Comparison of ENCODE assay signal across 9 cellular contexts in genomic region chr20:35663813-35664543, GRCh38. TPM values are rescaled to one million over a fixed set of nuclear protein-coding genes. Genes with fewer than 3 reads are reported as not detected.
DNase-seq lines count a peak whose midpoint lies in the region; ATAC-seq, FAIRE-seq and TF ChIP-seq lines count a peak whose summit lies in the region.
"Had no signal": no experiment of that assay in that cellular context is flagged by ENCODE, and none has a peak within 500 bp of the region (broad histone marks: within the 10 kb centered on the region; RNA-seq: fewer than 3 reads in every experiment).

No MANE protein-coding gene starts in this region.

- peaks cover 8% of the 10 kb centered on the region for H3K36me3 ChIP-seq in suprapubic skin

- H3K27ac Mint-ChIP-seq in activated T-helper 1 cell treated with anti-CD3 and anti-CD28 coated beads, Interleukin-12 subunit alpha, Interleukin-12 subunit beta, Interleukin-2, Interleukin-4 antibody, amounts not matched to agents 30 ng/mL and 10 ng/mL and 1 ng/mL, durations not matched to agents 14 hours and 24 hours and 36 hours = peak overlapping the region; percentile 99

- no peak for TF ChIP-seq CTCF in fibroblast of mammary gland (conservative IDR thresholded peaks at IDR 0.05; ENCODE audit: control insufficient read depth, insufficient read depth, low read depth, low read length)
- no peak for TF ChIP-seq CTCF in suprapubic skin (IDR thresholded peaks at IDR 0.05)

- peak; percentile 75 for FAIRE-seq in GM19239 (lab: Jason Lieb, UNC)
- FAIRE-seq: colon had no signal

- H3K4me1 Mint-ChIP-seq in activated T-helper 1 cell treated with anti-CD3 and anti-CD28 coated beads, Interleukin-12 subunit alpha, Interleukin-12 subunit beta, Interleukin-2, Interleukin-4 antibody, amounts not matched to agents 30 ng/mL and 10 ng/mL and 1 ng/mL, durations not matched to agents 14 hours and 24 hours and 36 hours (ENCODE audit: low read depth) = peaks cover 55% of the 10 kb centered on the region

- H3K36me3 Mint-ChIP-seq in activated T-helper 1 cell treated with anti-CD3 and anti-CD28 coated beads, Interleukin-12 subunit alpha, Interleukin-12 subunit beta, Interleukin-2, Interleukin-4 antibody, amounts not matched to agents 30 ng/mL and 10 ng/mL and 1 ng/mL, durations not matched to agents 14 hours and 24 hours and 36 hours (ENCODE audit: low read depth) = peaks cover 22% of the 10 kb centered on the region

- peak; percentile 40 for ATAC-seq in HG03432 (IDR thresholded peaks at IDR 0.05; ENCODE audit: unreplicated experiment)

- H3K4me3 ChIP-seq in fibroblast of mammary gland (ENCODE audit: control insufficient read depth, low read depth, low read length) (peak overlapping the region; percentile 68), suprapubic skin (peak overlapping the region; percentile 93)

- TF ChIP-seq POLR2A in suprapubic skin (IDR thresholded peaks at IDR 0.05) = no peak

- no peaks in the 10 kb centered on the region for H3K9me3 ChIP-seq in suprapubic skin

- intact Hi-C loops in activated T-helper 1 cell treated with anti-CD3 and anti-CD28 coated beads, Interleukin-12 subunit alpha, Interleukin-12 subunit beta, Interleukin-2, Interleukin-4 antibody, amounts not matched to agents 30 ng/mL and 10 ng/mL and 1 ng/mL, durations not matched to agents 14 hours and 24 hours and 36 hours (cut with micrococcal nuclease) = loop anchor here (1.0 to 10.0 kb wide), 9 partner anchors 35 to 798 kb away; partner anchors contain the start of genes CEP250, NFS1, RBM39 and ROMO1

- DNase-seq in C1 segment of cervical spinal cord (lab: John Stamatoyannopoulos, UW) (peak in 9 of 14 donors; percentile 23 to 70 (median 46)), GM19239 (ENCODE audit: insufficient read length, low spot score) (peak; percentile 34), OCI-M1 (lab: John Stamatoyannopoulos, UW) (peak; percentile 71), fibroblast of mammary gland (ENCODE audit: low read depth) (peak; percentile 36), nucleus accumbens (lab: John Stamatoyannopoulos, UW) (peak in 41 of 56 donors; percentile 6 to 70 (median 35)), suprapubic skin (ENCODE audit: low spot score in 2 of 2) (peak; percentile 69 to 79)
- DNase-seq in activated T-helper 1 cell treated with anti-CD3 and anti-CD28 coated beads, Interleukin-12 subunit alpha, Interleukin-12 subunit beta, Interleukin-2, Interleukin-4 antibody, amounts not matched to agents 30 ng/mL and 10 ng/mL and 1 ng/mL, durations not matched to agents 14 hours and 24 hours and 36 hours (ENCODE audit: low spot score) = peak; percentile 64

- H3K27ac ChIP-seq in suprapubic skin = peak overlapping the region; percentile 100

- no peaks in the 10 kb centered on the region for H3K27me3 Mint-ChIP-seq in activated T-helper 1 cell treated with anti-CD3 and anti-CD28 coated beads, Interleukin-12 subunit alpha, Interleukin-12 subunit beta, Interleukin-2, Interleukin-4 antibody, amounts not matched to agents 30 ng/mL and 10 ng/mL and 1 ng/mL, durations not matched to agents 14 hours and 24 hours and 36 hours (ENCODE audit: insufficient read depth)

- WGBS in suprapubic skin = 0% methylated on average over 14 of the region's 25 CpGs

- peaks cover 46% of the 10 kb centered on the region for H3K4me1 ChIP-seq in suprapubic skin

- no peak for TF ChIP-seq EP300 in suprapubic skin (IDR thresholded peaks at IDR 0.05)

- H3K4me3 Mint-ChIP-seq in activated T-helper 1 cell treated with anti-CD3 and anti-CD28 coated beads, Interleukin-12 subunit alpha, Interleukin-12 subunit beta, Interleukin-2, Interleukin-4 antibody, amounts not matched to agents 30 ng/mL and 10 ng/mL and 1 ng/mL, durations not matched to agents 14 hours and 24 hours and 36 hours = peak overlapping the region; percentile 95

- H3K27me3 ChIP-seq in suprapubic skin = no peaks in the 10 kb centered on the region

- H3K9me3 Mint-ChIP-seq in activated T-helper 1 cell treated with anti-CD3 and anti-CD28 coated beads, Interleukin-12 subunit alpha, Interleukin-12 subunit beta, Interleukin-2, Interleukin-4 antibody, amounts not matched to agents 30 ng/mL and 10 ng/mL and 1 ng/mL, durations not matched to agents 14 hours and 24 hours and 36 hours = no peaks in the 10 kb centered on the region

RNA-seq across cellular contexts. Expression of gene CPNE1, which starts 0.7 kb away (rescaled TPM):
- 304 and 308 TPM in 2 replicates for total RNA-seq in activated T-helper 1 cell treated with anti-CD3 and anti-CD28 coated beads, Interleukin-12 subunit alpha, Interleukin-12 subunit beta, Interleukin-2, Interleukin-4 antibody, amounts not matched to agents 30 ng/mL and 10 ng/mL and 1 ng/mL, durations not matched to agents 14 hours and 24 hours and 36 hours
- total RNA-seq in suprapubic skin = 100 to 1,000 TPM in 2 of 4 donors, 10 to 100 TPM in 2; 43.3 to 238 (median 103) TPM

RNA-seq across cellular contexts. Expression of gene RBM12, which starts 0.7 kb away (rescaled TPM):
- total RNA-seq in activated T-helper 1 cell treated with anti-CD3 and anti-CD28 coated beads, Interleukin-12 subunit alpha, Interleukin-12 subunit beta, Interleukin-2, Interleukin-4 antibody, amounts not matched to agents 30 ng/mL and 10 ng/mL and 1 ng/mL, durations not matched to agents 14 hours and 24 hours and 36 hours = 151 and 168 TPM in 2 replicates
- total RNA-seq in suprapubic skin = 10 to 100 TPM; 21.6 to 38.7 (median 32.7) TPM

RNA-seq across cellular contexts. Expression of gene NFS1, which starts 35.2 kb away (rescaled TPM):
- 35.7 and 36.2 TPM in 2 replicates for total RNA-seq in activated T-helper 1 cell treated with anti-CD3 and anti-CD28 coated beads, Interleukin-12 subunit alpha, Interleukin-12 subunit beta, Interleukin-2, Interleukin-4 antibody, amounts not matched to agents 30 ng/mL and 10 ng/mL and 1 ng/mL, durations not matched to agents 14 hours and 24 hours and 36 hours
- 10 to 100 TPM; 39.7 to 73.2 (median 47.3) TPM for total RNA-seq in suprapubic skin

RNA-seq across cellular contexts. Expression of gene ROMO1, which starts 35.2 kb away (rescaled TPM):
- total RNA-seq in activated T-helper 1 cell treated with anti-CD3 and anti-CD28 coated beads, Interleukin-12 subunit alpha, Interleukin-12 subunit beta, Interleukin-2, Interleukin-4 antibody, amounts not matched to agents 30 ng/mL and 10 ng/mL and 1 ng/mL, durations not matched to agents 14 hours and 24 hours and 36 hours = 80.3 and 95.6 TPM in 2 replicates
- total RNA-seq in suprapubic skin = 100 to 1,000 TPM; 146 to 299 (median 212) TPM

RNA-seq across cellular contexts. Expression of gene SPAG4, which starts 48.3 kb away (rescaled TPM):
- 3.6 and 5.1 TPM in 2 replicates for total RNA-seq in activated T-helper 1 cell treated with anti-CD3 and anti-CD28 coated beads, Interleukin-12 subunit alpha, Interleukin-12 subunit beta, Interleukin-2, Interleukin-4 antibody, amounts not matched to agents 30 ng/mL and 10 ng/mL and 1 ng/mL, durations not matched to agents 14 hours and 24 hours and 36 hours
- under 1 TPM in 1 of 4 donors, not detected in 3; 0.89 TPM for total RNA-seq in suprapubic skin

Comparison
In these comparisons a context has a peak if more than half of its experiments do, and no peak if none do; other contexts are left out.
1. Peak in every context shown above with its lines: DNase-seq, ATAC-seq, H3K4me3 ChIP-seq and H3K27ac ChIP-seq.